8 cellular contexts compared by ENCODE assay signal in genomic region chr22:32204856-32205722, GRCh38. TPM values are rescaled to one million over a fixed set of nuclear protein-coding genes. Genes with fewer than 3 reads are reported as not detected.
A peak's percentile ranks its signal among the peaks of the same experiment; 100 is the strongest.
DNase-seq lines count a peak whose midpoint lies in the region; ATAC-seq lines count a peak whose summit lies in the region.

RFPL2 (minus strand) TSS chr22:32205073; CDS start chr22:32202451, 2,622 bp downstream.

- peak; percentile 58 for DNase-seq in activated CD4-positive, alpha-beta T cell treated with anti-CD3 and anti-CD28 coated beads for 36 hours
- DNase-seq in activated CD4-positive, alpha-beta T cell treated with anti-CD3 and anti-CD28 coated beads, Interleukin-2, amount 50 U/mL, for 1 hour: no peak
- peak; percentile 85 to 89 for DNase-seq in NCI-H526 (lab: John Stamatoyannopoulos, UW)
- peak; percentile 64 for DNase-seq in astrocyte of the hippocampus (ENCODE audit: low read depth, low spot score)
- DNase-seq in HCEC 1CT: no peak
- no peak for DNase-seq in T-helper 9 cell

- H3K36me3 Mint-ChIP-seq in activated CD4-positive, alpha-beta T cell treated with anti-CD3 and anti-CD28 coated beads for 36 hours (ENCODE audit: low read depth): no peaks in the 10 kb centered on the region
- no peaks in the 10 kb centered on the region for H3K36me3 Mint-ChIP-seq in stimulated activated memory B cell treated with anti-CD40 and anti-IgM and Interleukin-4, amounts not matched to agents 10 μg/mL and 1 μg/mL and 100 μg/mL, for 72 hours

- CTCF ChIA-PET in activated CD4-positive, alpha-beta T cell treated with anti-CD3 and anti-CD28 coated beads for 36 hours (lab: Charles Lee): no interaction called here

- peaks cover 3% of the 10 kb centered on the region for H3K9me3 ChIP-seq in iPS-18c (ENCODE audit: control insufficient read depth, insufficient read depth, low read length)

- H3K4me3 Mint-ChIP-seq in activated CD4-positive, alpha-beta T cell treated with anti-CD3 and anti-CD28 coated beads for 36 hours: peak within 1 kb of the TSS; percentile 63
- H3K4me3 Mint-ChIP-seq in stimulated activated memory B cell treated with anti-CD40 and anti-IgM and Interleukin-4, amounts not matched to agents 10 μg/mL and 1 μg/mL and 100 μg/mL, for 72 hours: peak within 1 kb of the TSS; percentile 59

- intact Hi-C loops in activated CD4-positive, alpha-beta T cell treated with anti-CD3 and anti-CD28 coated beads for 36 hours (cut with DNase I, micrococcal nuclease): loop anchor here (2.0 to 10.0 kb wide), 4 partner anchors 62 to 540 kb away; partner anchors contain the start of gene PISD (in 1 of the 2)

- peaks cover 18% of the 10 kb centered on the region for H3K27me3 Mint-ChIP-seq in activated CD4-positive, alpha-beta T cell treated with anti-CD3 and anti-CD28 coated beads for 36 hours
- H3K27me3 Mint-ChIP-seq in stimulated activated memory B cell treated with anti-CD40 and anti-IgM and Interleukin-4, amounts not matched to agents 10 μg/mL and 1 μg/mL and 100 μg/mL, for 72 hours: peaks cover 70% of the 10 kb centered on the region

- H3K9me3 Mint-ChIP-seq in activated CD4-positive, alpha-beta T cell treated with anti-CD3 and anti-CD28 coated beads for 36 hours (ENCODE audit: low read depth): no peaks in the 10 kb centered on the region
- no peaks in the 10 kb centered on the region for H3K9me3 Mint-ChIP-seq in stimulated activated memory B cell treated with anti-CD40 and anti-IgM and Interleukin-4, amounts not matched to agents 10 μg/mL and 1 μg/mL and 100 μg/mL, for 72 hours

- peak; percentile 63 for ATAC-seq in activated CD4-positive, alpha-beta T cell treated with anti-CD3 and anti-CD28 coated beads for 36 hours
- no peak for ATAC-seq in stimulated activated memory B cell treated with anti-CD40 and anti-IgM and Interleukin-4, amounts not matched to agents 10 μg/mL and 1 μg/mL and 100 μg/mL, for 72 hours

- POLR2A ChIA-PET in activated CD4-positive, alpha-beta T cell treated with anti-CD3 and anti-CD28 coated beads for 36 hours (lab: Charles Lee): no interaction called here

- peaks cover 21% of the 10 kb centered on the region for H3K4me1 Mint-ChIP-seq in activated CD4-positive, alpha-beta T cell treated with anti-CD3 and anti-CD28 coated beads for 36 hours
- no peaks in the 10 kb centered on the region for H3K4me1 Mint-ChIP-seq in stimulated activated memory B cell treated with anti-CD40 and anti-IgM and Interleukin-4, amounts not matched to agents 10 μg/mL and 1 μg/mL and 100 μg/mL, for 72 hours

- no peak within 1 kb of the TSS for H3K27ac Mint-ChIP-seq in activated CD4-positive, alpha-beta T cell treated with anti-CD3 and anti-CD28 coated beads for 36 hours
- no peak within 1 kb of the TSS for H3K27ac Mint-ChIP-seq in stimulated activated memory B cell treated with anti-CD40 and anti-IgM and Interleukin-4, amounts not matched to agents 10 μg/mL and 1 μg/mL and 100 μg/mL, for 72 hours

- H3K4me3 ChIP-seq in iPS-18c (ENCODE audit: insufficient read depth, low read depth, low read length): peak within 1 kb of the TSS; percentile 36

RNA-seq across cellular contexts. Expression of gene RFPL2, which starts in this region (rescaled TPM):
- not detected for total RNA-seq in activated CD4-positive, alpha-beta T cell treated with anti-CD3 and anti-CD28 coated beads for 36 hours

Comparison
In these comparisons a context has a peak if more than half of its experiments do, and no peak if none do; other contexts are left out.
1. Peak in DNase-seq and ATAC-seq in activated CD4-positive, alpha-beta T cell treated with anti-CD3 and anti-CD28 coated beads for 36 hours; RNA of the gene not detected or under 1 TPM.
2. DNase-seq: peak in NCI-H526 (2 of 2) and astrocyte of the hippocampus (single experiment); none in activated CD4-positive, alpha-beta T cell treated with anti-CD3 and anti-CD28 coated beads, Interleukin-2, amount 50 U/mL, for 1 hour (single experiment), HCEC 1CT (single experiment) and T-helper 9 cell (single experiment).